Comparison of ENCODE assay signal across 11 cellular contexts in genomic region chr2:39664898-39665591, GRCh38. TPM values are rescaled to one million over a fixed set of nuclear protein-coding genes. Genes with fewer than 3 reads are reported as not detected.
A peak's percentile ranks its signal among the peaks of the same experiment; 100 is the strongest.
DNase-seq lines count a peak whose midpoint lies in the region; ATAC-seq and TF ChIP-seq lines count a peak whose summit lies in the region.
"Had no signal": no experiment of that assay in that cellular context is flagged by ENCODE, and none has a peak within 500 bp of the region (broad histone marks: within the 10 kb centered on the region; RNA-seq: fewer than 3 reads in every experiment).

No MANE protein-coding gene starts in this region.

- H3K27me3 Mint-ChIP-seq in activated naive CD4-positive, alpha-beta T cell treated with anti-CD3 and anti-CD28 coated beads for 36 hours (ENCODE audit: low read depth) = peaks cover 55% of the 10 kb centered on the region
- H3K27me3 Mint-ChIP-seq in central memory CD8-positive, alpha-beta T cell = peaks cover 82% of the 10 kb centered on the region

- no peaks in the 10 kb centered on the region for H3K27me3 ChIP-seq in thyroid gland

- WGBS in thyroid gland, 2 donors = 17 to 20% methylated on average over 26 of the region's 26 CpGs

- peaks cover 5 to 11% of the 10 kb centered on the region in 2 donors for H3K4me1 ChIP-seq in thyroid gland

- peak overlapping the region; percentile 44 for H3K4me3 Mint-ChIP-seq in activated naive CD4-positive, alpha-beta T cell treated with anti-CD3 and anti-CD28 coated beads for 36 hours
- H3K4me3 Mint-ChIP-seq in central memory CD8-positive, alpha-beta T cell = peak overlapping the region; percentile 50
- H3K4me3 Mint-ChIP-seq: activated T-cell treated with anti-CD3 and anti-CD28 coated beads, Interleukin-2, amount 50 U/mL, for 4 hours had no signal

- ATAC-seq in central memory CD8-positive, alpha-beta T cell (replicated peaks; ENCODE audit: extremely low read depth, poor library complexity, severe bottlenecking) = no peak

- H3K27ac ChIP-seq in thyroid gland = peak overlapping the region in 2 of 3 donors; percentile 27 to 65

- H3K36me3 Mint-ChIP-seq in activated naive CD4-positive, alpha-beta T cell treated with anti-CD3 and anti-CD28 coated beads for 36 hours (ENCODE audit: low read depth) = no peaks in the 10 kb centered on the region
- H3K36me3 Mint-ChIP-seq in central memory CD8-positive, alpha-beta T cell (ENCODE audit: insufficient read depth) = peaks cover 2% of the 10 kb centered on the region

- no peak for TF ChIP-seq CTCF in thyroid gland (IDR thresholded peaks at IDR 0.05)

- no peak for TF ChIP-seq POLR2A in thyroid gland (IDR thresholded peaks at IDR 0.05)

- H3K36me3 ChIP-seq in thyroid gland = no peaks in the 10 kb centered on the region

- H3K27ac Mint-ChIP-seq in activated naive CD4-positive, alpha-beta T cell treated with anti-CD3 and anti-CD28 coated beads for 36 hours = no peak overlapping the region
- H3K27ac Mint-ChIP-seq in central memory CD8-positive, alpha-beta T cell (ENCODE audit: low read depth) = no peak overlapping the region

- peak overlapping the region in 1 of 3 donors; percentile 54 for H3K4me3 ChIP-seq in thyroid gland (replicated peaks in 1 of 3)

- no peaks in the 10 kb centered on the region for H3K9me3 ChIP-seq in thyroid gland

- no peak for DNase-seq in activated naive CD4-positive, alpha-beta T cell treated with anti-CD3 and anti-CD28 coated beads for 36 hours
- DNase-seq in activated naive CD4-positive, alpha-beta T cell (lab: John Stamatoyannopoulos, UW) = no peak
- no peak for DNase-seq in central memory CD8-positive, alpha-beta T cell (ENCODE audit: low spot score in 2 of 2)
- DNase-seq in left kidney (ENCODE audit: low read depth, low spot score) (peak; percentile 83), thyroid gland (peak; percentile 8 to 29), HPDE6-E6E7 (ENCODE audit: extremely low spot score) (no peak), DMS 273 treated with DMSO at 0.1 percent for 48 hours (lab: John Stamatoyannopoulos, UW) (no peak)
- DNase-seq in effector CD8-positive, alpha-beta T cell (lab: John Stamatoyannopoulos, UW) = no peak
- DNase-seq: activated T-cell treated with anti-CD3 and anti-CD28 coated beads, Interleukin-2, amount 50 U/mL, for 4 hours; midbrain; NCI-H226 had no signal

- H3K9me3 Mint-ChIP-seq in activated naive CD4-positive, alpha-beta T cell treated with anti-CD3 and anti-CD28 coated beads for 36 hours = no peaks in the 10 kb centered on the region
- no peaks in the 10 kb centered on the region for H3K9me3 Mint-ChIP-seq in central memory CD8-positive, alpha-beta T cell
- H3K9me3 Mint-ChIP-seq: activated T-cell treated with anti-CD3 and anti-CD28 coated beads, Interleukin-2, amount 50 U/mL, for 4 hours had no signal

- peaks cover 13% of the 10 kb centered on the region for H3K4me1 Mint-ChIP-seq in activated naive CD4-positive, alpha-beta T cell treated with anti-CD3 and anti-CD28 coated beads for 36 hours (ENCODE audit: low read depth)
- peaks cover 6% of the 10 kb centered on the region for H3K4me1 Mint-ChIP-seq in central memory CD8-positive, alpha-beta T cell

- CTCF ChIA-PET in activated naive CD4-positive, alpha-beta T cell treated with anti-CD3 and anti-CD28 coated beads for 36 hours (lab: Charles Lee) = no interaction called here

- intact Hi-C loops in activated naive CD4-positive, alpha-beta T cell treated with anti-CD3 and anti-CD28 coated beads for 36 hours (cut with micrococcal nuclease) = no loop called here
- intact Hi-C loops in thyroid gland (cut with DNase I) = no loop called here

RNA-seq across cellular contexts. Expression of gene TMEM178A, which starts 0.7 kb away (rescaled TPM):
- under 1 TPM; 0.25 to 0.55 TPM for total RNA-seq in activated naive CD4-positive, alpha-beta T cell treated with anti-CD3 and anti-CD28 coated beads for 36 hours
- total RNA-seq in thyroid gland = 1 to 10 TPM; 1.9 to 6.5 (median 4.0) TPM
- total RNA-seq: activated T-cell treated with anti-CD3 and anti-CD28 coated beads, Interleukin-2, amount 50 U/mL, for 4 hours had no signal

Comparison
In these comparisons a context has a peak if more than half of its experiments do, and no peak if none do; other contexts are left out.
1. DNase-seq: peak in left kidney (single experiment) and thyroid gland (2 of 2); none in activated naive CD4-positive, alpha-beta T cell treated with anti-CD3 and anti-CD28 coated beads for 36 hours (single experiment), activated naive CD4-positive, alpha-beta T cell (0 of 4), central memory CD8-positive, alpha-beta T cell (0 of 2), HPDE6-E6E7 (single experiment), DMS 273 treated with DMSO at 0.1 percent for 48 hours (single experiment) and effector CD8-positive, alpha-beta T cell (single experiment).